9 cellular contexts compared by ENCODE assay signal in the genomic region with DNA sequence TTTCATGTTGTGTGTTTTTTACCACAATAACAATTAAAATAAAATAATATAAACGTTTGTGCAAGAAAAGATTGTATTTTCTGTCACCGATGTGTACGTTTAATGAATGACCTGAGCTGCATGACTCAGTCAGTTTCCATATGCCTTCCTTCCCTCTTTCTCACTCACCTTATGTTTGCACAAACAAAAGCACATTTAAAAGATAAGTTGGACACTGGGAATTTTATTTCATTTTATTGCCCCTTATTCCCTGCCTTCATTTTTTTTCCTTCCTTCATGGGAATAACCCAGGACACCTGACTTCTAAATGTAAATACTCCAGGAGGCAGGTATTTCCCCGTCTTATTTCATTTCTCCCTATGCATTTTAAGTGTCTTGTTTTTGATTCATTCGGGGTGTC.
DNase-seq lines count a peak whose midpoint lies in the region; ATAC-seq and TF ChIP-seq lines count a peak whose summit lies in the region.
"Had no signal": no experiment of that assay in that cellular context is flagged by ENCODE, and none has a peak within 500 bp of the region (broad histone marks: within the 10 kb centered on the region; RNA-seq: fewer than 3 reads in every experiment).

No MANE protein-coding gene starts in this region.

- no peak overlapping the region for H2BK5ac ChIP-seq in mesenchymal stem cell (ENCODE audit: low read depth, low read length, poor library complexity, severe bottlenecking)

- no peaks in the 10 kb centered on the region for H3K27me3 Mint-ChIP-seq in activated T-cell treated with anti-CD3 and anti-CD28 coated beads, Interleukin-2, amount 50 U/mL, for 24 hours
- no peaks in the 10 kb centered on the region for H3K27me3 Mint-ChIP-seq in stimulated activated naive CD8-positive, alpha-beta T cell treated with anti-CD3 and anti-CD28 coated beads, Interleukin-15, amount 100 ng/mL, for 72 hours

- H3K27me3 ChIP-seq in PC-9 (ENCODE audit: insufficient read depth, low read depth) (no peaks in the 10 kb centered on the region), duodenal mucosa (ENCODE audit: control insufficient read depth in 1 of 2, insufficient read depth in 2 of 2, low read length in 2 of 2) (no peaks in the 10 kb centered on the region), mesenchymal stem cell (ENCODE audit: control insufficient read depth in 1 of 2, insufficient read depth in 1 of 2, low read length in 2 of 2) (no peaks in the 10 kb centered on the region)
- H3K27me3 ChIP-seq: gastroesophageal sphincter had no signal

- H2AK5ac ChIP-seq in mesenchymal stem cell (ENCODE audit: low read length, severe bottlenecking) = no peak overlapping the region

- H2AFZ ChIP-seq in PC-9 (no peak overlapping the region), mesenchymal stem cell (ENCODE audit: low read depth, low read length) (no peak overlapping the region)

- H3K9me3 Mint-ChIP-seq in activated T-cell treated with anti-CD3 and anti-CD28 coated beads, Interleukin-2, amount 50 U/mL, for 24 hours = no peaks in the 10 kb centered on the region
- H3K9me3 Mint-ChIP-seq in stimulated activated naive CD8-positive, alpha-beta T cell treated with anti-CD3 and anti-CD28 coated beads, Interleukin-15, amount 100 ng/mL, for 72 hours = no peaks in the 10 kb centered on the region

- no peaks in the 10 kb centered on the region for H3K36me3 Mint-ChIP-seq in activated T-cell treated with anti-CD3 and anti-CD28 coated beads, Interleukin-2, amount 50 U/mL, for 24 hours (ENCODE audit: low read depth)

- peaks cover 47% of the 10 kb centered on the region for H3K4me1 ChIP-seq in PC-9 (replicated peaks; ENCODE audit: insufficient read depth)
- peaks cover 16 to 21% of the 10 kb centered on the region in 2 donors for H3K4me1 ChIP-seq in duodenal mucosa (ENCODE audit: control insufficient read depth in 1 of 2, insufficient read depth in 2 of 2, low read length in 2 of 2)
- peaks cover 14% of the 10 kb centered on the region for H3K4me1 ChIP-seq in mesenchymal stem cell (ENCODE audit: control insufficient read depth, insufficient read depth, low read depth, low read length)

- H3K9ac ChIP-seq in duodenal mucosa (ENCODE audit: low read depth in 1 of 2, low read length in 2 of 2) = peak overlapping the region in 1 of 2 donors; percentile 59
- H3K9ac ChIP-seq in mesenchymal stem cell (ENCODE audit: low read length) = no peak overlapping the region

- H3K23ac ChIP-seq in mesenchymal stem cell (ENCODE audit: low read length in 2 of 2) = no peak overlapping the region

- H4K20me1 ChIP-seq in PC-9 (ENCODE audit: insufficient read depth) = no peaks in the 10 kb centered on the region

- H3K79me2 ChIP-seq in PC-9 (ENCODE audit: low read depth) = peaks cover 28% of the 10 kb centered on the region

- H3K79me1 ChIP-seq in mesenchymal stem cell (replicated peaks; ENCODE audit: low read length, poor library complexity, severe bottlenecking) = no peaks in the 10 kb centered on the region

- peak overlapping the region; percentile 64 for H3K27ac Mint-ChIP-seq in activated T-cell treated with anti-CD3 and anti-CD28 coated beads, Interleukin-2, amount 50 U/mL, for 24 hours
- H3K27ac Mint-ChIP-seq in stimulated activated naive CD8-positive, alpha-beta T cell treated with anti-CD3 and anti-CD28 coated beads, Interleukin-15, amount 100 ng/mL, for 72 hours = peak overlapping the region; percentile 73 to 97

- no peak for TF ChIP-seq CTCF in PC-9 (conservative IDR thresholded peaks at IDR 0.05)

- no TSS peak for BruUV-seq in PC-9 (replicated peaks; lab: Mats Ljungman, UMichigan)

- no peak for DNase-seq in activated T-cell treated with anti-CD3 and anti-CD28 coated beads, Interleukin-2, amount 50 U/mL, for 24 hours
- DNase-seq in activated T-cell treated with anti-CD3 and anti-CD28 coated beads for 4 hours (no peak), PC-9 (no peak), islet precursor cell (no peak), mesenchymal stem cell (no peak), NCI-H774 (lab: John Stamatoyannopoulos, UW) (no peak)
- DNase-seq in stimulated activated naive CD8-positive, alpha-beta T cell treated with anti-CD3 and anti-CD28 coated beads, Interleukin-15, amount 100 ng/mL, for 72 hours = no peak

- H3K14ac ChIP-seq in mesenchymal stem cell (ENCODE audit: low read length in 2 of 2) = no peak overlapping the region

- no peak overlapping the region for H3K4ac ChIP-seq in mesenchymal stem cell (ENCODE audit: low read depth in 1 of 2, low read length in 2 of 2)

- H3K4me1 Mint-ChIP-seq in activated T-cell treated with anti-CD3 and anti-CD28 coated beads, Interleukin-2, amount 50 U/mL, for 24 hours (ENCODE audit: low read depth) = peaks cover 40% of the 10 kb centered on the region
- peaks cover 52% of the 10 kb centered on the region for H3K4me1 Mint-ChIP-seq in stimulated activated naive CD8-positive, alpha-beta T cell treated with anti-CD3 and anti-CD28 coated beads, Interleukin-15, amount 100 ng/mL, for 72 hours

- H4K8ac ChIP-seq in mesenchymal stem cell (ENCODE audit: low read length) = no peak overlapping the region

- H3K27ac ChIP-seq in PC-9 (peak overlapping the region; percentile 90), duodenal mucosa (ENCODE audit: low read depth, low read length) (no peak overlapping the region), mesenchymal stem cell (ENCODE audit: low read length, poor library complexity, severe bottlenecking) (no peak overlapping the region)
- H3K27ac ChIP-seq: gastroesophageal sphincter had no signal

- H3K9me3 ChIP-seq in PC-9 (ENCODE audit: insufficient read depth, low read depth) (no peaks in the 10 kb centered on the region), duodenal mucosa (ENCODE audit: control insufficient read depth in 1 of 2, low read length in 2 of 2) (no peaks in the 10 kb centered on the region), mesenchymal stem cell (ENCODE audit: control insufficient read depth, low read length) (no peaks in the 10 kb centered on the region)
- H3K9me3 ChIP-seq: gastroesophageal sphincter had no signal

- H3K4me3 ChIP-seq in PC-9 = no peak overlapping the region
- peak overlapping the region; percentile 52 to 61 for H3K4me3 ChIP-seq in duodenal mucosa (ENCODE audit: low read depth in 1 of 2, low read length in 2 of 2)
- H3K4me3 ChIP-seq in mesenchymal stem cell (ENCODE audit: insufficient read depth in 1 of 2, low read depth in 1 of 2, low read length in 2 of 2) = no peak overlapping the region
- H3K4me3 ChIP-seq: gastroesophageal sphincter had no signal

- H3K4me3 Mint-ChIP-seq in activated T-cell treated with anti-CD3 and anti-CD28 coated beads, Interleukin-2, amount 50 U/mL, for 24 hours = no peak overlapping the region
- peak overlapping the region; percentile 49 to 68 for H3K4me3 Mint-ChIP-seq in stimulated activated naive CD8-positive, alpha-beta T cell treated with anti-CD3 and anti-CD28 coated beads, Interleukin-15, amount 100 ng/mL, for 72 hours

- H2BK120ac ChIP-seq in mesenchymal stem cell (ENCODE audit: low read depth, low read length) = no peak overlapping the region

- H3K18ac ChIP-seq in mesenchymal stem cell (ENCODE audit: low read depth in 1 of 2, low read length in 2 of 2) = no peak overlapping the region

- CTCF ChIA-PET in PC-9 (lab: Charles Lee) = no interaction called here

- H3K4me2 ChIP-seq in PC-9 (peak overlapping the region; percentile 72), mesenchymal stem cell (ENCODE audit: low read length, poor library complexity, severe bottlenecking) (no peak overlapping the region)

- ATAC-seq in stimulated activated naive CD8-positive, alpha-beta T cell treated with anti-CD3 and anti-CD28 coated beads, Interleukin-15, amount 100 ng/mL, for 72 hours = no peak
- ATAC-seq: gastroesophageal sphincter had no signal

- intact Hi-C loops in PC-9 (cut with micrococcal nuclease; ENCODE audit: unreplicated experiment) = loop anchor here (10.0 kb wide), 1 partner anchor 156 kb away; no protein-coding TSS in a partner anchor

- H3K9me2 ChIP-seq in PC-9 (ENCODE audit: insufficient read depth) = no peaks in the 10 kb centered on the region

- H3K36me3 ChIP-seq in PC-9 (ENCODE audit: low read depth) = no peaks in the 10 kb centered on the region
- no peaks in the 10 kb centered on the region for H3K36me3 ChIP-seq in duodenal mucosa (ENCODE audit: control insufficient read depth in 1 of 2, insufficient read depth in 2 of 2, low read length in 2 of 2)
- peaks cover 5 to 43% of the 10 kb centered on the region in 2 experiments for H3K36me3 ChIP-seq in mesenchymal stem cell (ENCODE audit: control insufficient read depth in 1 of 2, insufficient read depth in 2 of 2, low read depth in 1 of 2, low read length in 2 of 2)

- H4K91ac ChIP-seq in mesenchymal stem cell (ENCODE audit: low read length) = no peak overlapping the region

- no peak overlapping the region for H2BK12ac ChIP-seq in mesenchymal stem cell (ENCODE audit: low read length in 2 of 2)

- POLR2A ChIA-PET in PC-9 (lab: Charles Lee; ENCODE audit: unreplicated experiment) = interaction anchor here (0.6 to 0.7 kb wide), 2 partner anchors 14 to 174 kb away, joined by 3 read pairs; no protein-coding TSS in a partner anchor

- H2BK15ac ChIP-seq in mesenchymal stem cell (ENCODE audit: low read depth, poor library complexity, severe bottlenecking) = no peak overlapping the region

- 91% methylated on average over 5 of the region's 5 CpGs for WGBS in mesenchymal stem cell

- H3F3A ChIP-seq in PC-9 (ENCODE audit: insufficient read depth, low read depth) = peaks cover 31% of the 10 kb centered on the region; the same call in 1 of the 2 replicates

Comparison
In these comparisons a context has a peak if more than half of its experiments do, and no peak if none do; other contexts are left out.
1. H3K4me3 ChIP-seq: peak in duodenal mucosa (2 of 2); none in PC-9 (single experiment) and mesenchymal stem cell (0 of 2).